1 cellular context compared by ENCODE assay signal in genomic region chr14:24215495-24216344, GRCh38.
TF ChIP-seq lines count a peak whose summit lies in the region.

Gene MDP1, minus strand, starts transcription at chr14:24216066. Its CDS starts 111 bp downstream, at chr14:24215955.

TF ChIP-seq in GM12878, 131 proteins besides CTCF, POLR2A, EP300 and RAD21 (continued from another document and continues in another):
- TF ChIP-seq PKNOX1 (IDR thresholded peaks at IDR 0.05) (peak; percentile 77), ATF7 (IDR thresholded peaks at IDR 0.05; ENCODE audit: low read depth) (peak; percentile 82), SREBF1 (IDR thresholded peaks at IDR 0.05; ENCODE audit: low read length) (no peak), DPF2 (IDR thresholded peaks at IDR 0.05) (0 out of 2 replicates have a peak, but pooled peaks have one; percentile 54), KDM1A (IDR thresholded peaks at IDR 0.05; ENCODE audit: borderline replicate concordance) (no peak), NR2C2 (IDR thresholded peaks at IDR 0.05; ENCODE audit: borderline replicate concordance, control insufficient read depth, insufficient read length, low read depth) (no peak), MAX (IDR thresholded peaks at IDR 0.05; ENCODE audit: low read depth, low read length) (peak; percentile 79), REST (IDR thresholded peaks at IDR 0.05; ENCODE audit: low read depth, low read length) (no peak), PAX5 (IDR thresholded peaks at IDR 0.05; ENCODE audit: borderline replicate concordance, low read depth, low read length) (0 out of 2 replicates have a peak, but pooled peaks have one; percentile 23), MYC (IDR thresholded peaks at IDR 0.05; ENCODE audit: insufficient read depth, insufficient read length, insufficient replicate concordance, low read length, severe bottlenecking) (peak; percentile 49), WRNIP1 (IDR thresholded peaks at IDR 0.05; ENCODE audit: borderline replicate concordance, low read depth, low read length) (peak; percentile 90; the same call in 1 of the 2 replicates), FOXM1 (IDR thresholded peaks at IDR 0.05; ENCODE audit: low read depth, low read length) (no peak), CREM (IDR thresholded peaks at IDR 0.05; ENCODE audit: low read depth) (peak; percentile 98), BHLHE40 (IDR thresholded peaks at IDR 0.05; ENCODE audit: borderline replicate concordance in 1 of 2, low read depth in 2 of 2, low read length in 1 of 2) (peak; percentile 61 to 63; a peak in 3 of 4 replicates), CBX3 (IDR thresholded peaks at IDR 0.05; ENCODE audit: borderline replicate concordance, low read depth) (no peak), ATF3 (IDR thresholded peaks at IDR 0.05; ENCODE audit: borderline replicate concordance, extremely low read depth, low read depth, low read length) (no peak), HDAC6 (IDR thresholded peaks at IDR 0.05; ENCODE audit: unreplicated experiment) (no peak), KLF5 (IDR thresholded peaks at IDR 0.05; ENCODE audit: partially characterized antibody) (peak; percentile 77), SP1 (IDR thresholded peaks at IDR 0.05; ENCODE audit: low read depth, low read length) (peak; percentile 14), SIX5 (IDR thresholded peaks at IDR 0.05; ENCODE audit: low read depth, low read length, severe bottlenecking) (peak; percentile 34), TCF12 (IDR thresholded peaks at IDR 0.05; ENCODE audit: low read depth, low read length) (0 out of 2 replicates have a peak, but pooled peaks have one; percentile 27), SMAD1 (IDR thresholded peaks at IDR 0.05; ENCODE audit: low read depth, partially characterized antibody) (no peak), BCL11A (IDR thresholded peaks at IDR 0.05; ENCODE audit: low read depth, low read length) (no peak), SKIL (IDR thresholded peaks at IDR 0.05; ENCODE audit: low read depth, poor library complexity, severe bottlenecking) (no peak), GABPA (IDR thresholded peaks at IDR 0.05; ENCODE audit: low read depth) (no peak), RAD51 (IDR thresholded peaks at IDR 0.05) (no peak), CHD2 (IDR thresholded peaks at IDR 0.05; ENCODE audit: borderline replicate concordance, low read depth, low read length) (peak; percentile 71; the same call in 1 of the 2 replicates), RBBP5 (conservative IDR thresholded peaks at IDR 0.05) (no peak), GATAD2B (conservative IDR thresholded peaks at IDR 0.05; ENCODE audit: low read depth) (peak; percentile 69; the same call in 1 of the 2 replicates), POLR2AphosphoS2 (IDR thresholded peaks at IDR 0.05; ENCODE audit: low read depth, low read length) (peak; percentile 86; the same call in 1 of the 2 replicates), HSF1 (IDR thresholded peaks at IDR 0.05; ENCODE audit: low read depth, low read length) (no peak), USF2 (IDR thresholded peaks at IDR 0.05; ENCODE audit: borderline replicate concordance, low read depth, low read length) (no peak), NFIC (IDR thresholded peaks at IDR 0.05; ENCODE audit: low read depth, low read length) (no peak), CBFB (IDR thresholded peaks at IDR 0.05; ENCODE audit: low read depth) (no peak), ZNF622 (IDR thresholded peaks at IDR 0.05) (no peak), ELK1 (IDR thresholded peaks at IDR 0.05; ENCODE audit: low read depth, low read length) (0 out of 2 replicates have a peak, but pooled peaks have one; percentile 53), RCOR1 (conservative IDR thresholded peaks at IDR 0.05; ENCODE audit: low read depth, low read length) (no peak), TARDBP (IDR thresholded peaks at IDR 0.05; ENCODE audit: borderline replicate concordance) (0 out of 2 replicates have a peak, but pooled peaks have one; percentile 64), EED (IDR thresholded peaks at IDR 0.05; ENCODE audit: low read depth) (peak; percentile 33; the same call in 1 of the 2 replicates), JUNB (IDR thresholded peaks at IDR 0.05) (no peak), ZNF592 (IDR thresholded peaks at IDR 0.05) (peak; percentile 67; the same call in 1 of the 2 replicates), IKZF1 (conservative IDR thresholded peaks at IDR 0.05) (peak; percentile 77), NR2F1 (conservative IDR thresholded peaks at IDR 0.05) (no peak; the same call in 1 of the 2 replicates), CHD1 (IDR thresholded peaks at IDR 0.05; ENCODE audit: low read depth, low read length) (no peak), CREB1 (IDR thresholded peaks at IDR 0.05; ENCODE audit: low read depth) (peak; percentile 96), TCF7 (IDR thresholded peaks at IDR 0.05; ENCODE audit: borderline replicate concordance) (no peak; the same call in 1 of the 2 replicates), CBX5 (IDR thresholded peaks at IDR 0.05; ENCODE audit: low read depth) (no peak), ZSCAN29 (IDR thresholded peaks at IDR 0.05) (no peak), MXI1 (IDR thresholded peaks at IDR 0.05; ENCODE audit: low read depth, low read length) (peak; percentile 87), STAT3 (IDR thresholded peaks at IDR 0.05; ENCODE audit: low read depth, low read length) (0 out of 2 replicates have a peak, but pooled peaks have one; percentile 83), BMI1 (IDR thresholded peaks at IDR 0.05; ENCODE audit: borderline replicate concordance) (no peak), NFXL1 (IDR thresholded peaks at IDR 0.05; ENCODE audit: borderline replicate concordance) (no peak), MEF2A (IDR thresholded peaks at IDR 0.05; ENCODE audit: insufficient read depth, low read depth, low read length) (peak; percentile 27; the same call in 1 of the 2 replicates)
